In genomic region chr7:44885394-44886317, GRCh38 we compare ENCODE assay signal across 8 cellular contexts. TPM values are rescaled to one million over a fixed set of nuclear protein-coding genes. Genes with fewer than 3 reads are reported as not detected.
DNase-seq lines count a peak whose midpoint lies in the region; ATAC-seq and TF ChIP-seq lines count a peak whose summit lies in the region.

PURB (minus strand) TSS chr7:44885530; CDS start chr7:44885348, 182 bp downstream.

- peak within 1 kb of the TSS; percentile 94 for H3K4me2 ChIP-seq in PC-3 (ENCODE audit: low read length)

- H3K9me2 ChIP-seq in PC-3 (replicated peaks; ENCODE audit: low read length): no peaks in the 10 kb centered on the region

- ATAC-seq in GM21717 (IDR thresholded peaks at IDR 0.05; ENCODE audit: unreplicated experiment) (peak; percentile 74), PC-3 (peak; percentile 87)

- peak within 1 kb of the TSS; percentile 96 for H3K27ac ChIP-seq in PC-3 (ENCODE audit: low read length)

- peaks cover 41% of the 10 kb centered on the region for H3K4me1 ChIP-seq in PC-3 (ENCODE audit: insufficient read depth, low read length)

- POLR2A ChIA-PET in PC-3 (lab: Charles Lee; ENCODE audit: unreplicated experiment): interaction anchor here (0.5 to 0.7 kb wide), 4 partner anchors 18 to 158 kb away, joined by 3 to 8 read pairs (median 4); partner anchors contain the start of gene CCM2

- peaks cover 54% of the 10 kb centered on the region for H3K79me2 ChIP-seq in PC-3 (ENCODE audit: low read length)

- peak within 1 kb of the TSS; percentile 94 for H3K9ac ChIP-seq in PC-3 (ENCODE audit: low read length)

- intact Hi-C loops in PC-3 (cut with micrococcal nuclease): loop anchor here (5.0 kb wide), 1 partner anchor 102 kb away; no protein-coding TSS in a partner anchor

- peak within 1 kb of the TSS; percentile 89 for H3K4me3 ChIP-seq in Jurkat, Clone E6-1 (ENCODE audit: low read length)
- peak within 1 kb of the TSS; percentile 76 for H3K4me3 ChIP-seq in PC-3 (ENCODE audit: low read length)
- H3K4me3 ChIP-seq in epithelial cell of proximal tubule (ENCODE audit: low read depth, low read length): peak within 1 kb of the TSS; percentile 90

- no peaks in the 10 kb centered on the region for H3K9me3 ChIP-seq in PC-3 (ENCODE audit: low read length)

- no peaks in the 10 kb centered on the region for H3K27me3 ChIP-seq in PC-3 (ENCODE audit: low read length)

- H2AFZ ChIP-seq in PC-3 (ENCODE audit: low read length): peak within 1 kb of the TSS; percentile 66

- TF ChIP-seq CTCF in PC-3 (conservative IDR thresholded peaks at IDR 0.05; ENCODE audit: low read depth, low read length) (no peak), epithelial cell of proximal tubule (conservative IDR thresholded peaks at IDR 0.05; ENCODE audit: low read depth, low read length) (no peak)

- H3F3A ChIP-seq in PC-3 (ENCODE audit: low read length, unreplicated experiment): no peaks in the 10 kb centered on the region

- CTCF ChIA-PET in PC-3 (lab: Charles Lee): no interaction called here

- BruUV-seq in PC-3 (replicated peaks; lab: Mats Ljungman, UMichigan): TSS peak; percentile 89

- no peaks in the 10 kb centered on the region for H3K36me3 ChIP-seq in PC-3 (ENCODE audit: low read depth, low read length)

- DNase-seq in DMS153 treated with DMSO at 0.1 percent for 48 hours (lab: John Stamatoyannopoulos, UW; ENCODE audit: unreplicated experiment): peak; percentile 93
- peak; percentile 90 for DNase-seq in Jurkat, Clone E6-1 (ENCODE audit: low read depth, low spot score)
- DNase-seq in PC-3: peak; percentile 98
- peak; percentile 98 for DNase-seq in activated T-cell treated with anti-CD3 and anti-CD28 coated beads for 48 hours (ENCODE audit: low read depth)
- DNase-seq in epithelial cell of proximal tubule (ENCODE audit: low read depth): peak; percentile 78
- peak; percentile 95 for DNase-seq in mucosa of gallbladder (ENCODE audit: low spot score)
- DNase-seq in stimulated activated CD8-positive, alpha-beta memory T cell treated with anti-CD3 and anti-CD28 coated beads, Interleukin-4, amount 100 ng/mL, for 24 hours (ENCODE audit: low read depth): peak; percentile 93

- H4K20me1 ChIP-seq in PC-3 (ENCODE audit: low read length): peaks cover 37% of the 10 kb centered on the region

RNA-seq across cellular contexts. Expression of gene PURB, which starts in this region (rescaled TPM):
- polyA plus RNA-seq in Jurkat, Clone E6-1 (2012; ENCODE audit: insufficient read depth, insufficient read length): 14.1 TPM
- total RNA-seq in PC-3 (2014; rRNA removed) (8.9 and 14.6 TPM in 2 replicates), epithelial cell of proximal tubule (5.4 and 6.9 TPM in 2 replicates), mucosa of gallbladder (21.9 TPM)

Comparison
In these comparisons a context has a peak if more than half of its experiments do, and no peak if none do; other contexts are left out.
1. Peak in every context shown above with its lines: DNase-seq, ATAC-seq, H3K4me3 ChIP-seq and H3K27ac ChIP-seq.